Comparison of ENCODE assay signal across 18 cellular contexts in genomic region chr17:83018658-83019193, GRCh38.
DNase-seq lines count a peak whose midpoint lies in the region; ATAC-seq and TF ChIP-seq lines count a peak whose summit lies in the region.
"Had no signal": no experiment of that assay in that cellular context is flagged by ENCODE, and none has a peak within 500 bp of the region (broad histone marks: within the 10 kb centered on the region; RNA-seq: fewer than 3 reads in every experiment).

No MANE protein-coding gene starts in this region.

- no peak overlapping the region for H2BK12ac ChIP-seq in neuronal stem cell (ENCODE audit: low read length)

- DNase-seq in H7 (peak; percentile 37), iPS-NIHi7 (ENCODE audit: extremely low spot score) (peak; percentile 7), neuronal stem cell (ENCODE audit: low spot score) (no peak), breast epithelium (ENCODE audit: low spot score in 2 of 2) (no peak), NCI-H2196 (lab: John Stamatoyannopoulos, UW; ENCODE audit: unreplicated experiment) (no peak), globus pallidus (ENCODE audit: low spot score) (no peak)
- DNase-seq: C1 segment of cervical spinal cord; Calu3; CD4-positive, alpha-beta memory T cell; COR-L47; DMS153; DND-41; HFFc6 had no signal

- H2AK5ac ChIP-seq in neuronal stem cell (ENCODE audit: low read depth, low read length): peak overlapping the region; percentile 75

- H3K4ac ChIP-seq in neuronal stem cell (ENCODE audit: low read length): peak overlapping the region; percentile 66

- peak overlapping the region; percentile 87 for H2BK120ac ChIP-seq in neuronal stem cell (ENCODE audit: low read depth, low read length)

- no peaks in the 10 kb centered on the region for H4K20me1 ChIP-seq in BLaER1

- H3K79me1 ChIP-seq in neuronal stem cell (ENCODE audit: low read depth, low read length): peaks cover 4% of the 10 kb centered on the region

- no peak overlapping the region for H4K91ac ChIP-seq in neuronal stem cell (ENCODE audit: low read depth, low read length, poor library complexity)

- no peak for ATAC-seq in HG03442 (IDR thresholded peaks at IDR 0.05; ENCODE audit: unreplicated experiment)
- ATAC-seq: GM23338 had no signal

- H3K23ac ChIP-seq in neuronal stem cell (ENCODE audit: low read depth, low read length, poor library complexity): no peak overlapping the region

- H3K27me3 ChIP-seq in BLaER1 (no peaks in the 10 kb centered on the region), H7 (ENCODE audit: control insufficient read depth, insufficient read depth, low read length) (no peaks in the 10 kb centered on the region), neuronal stem cell (ENCODE audit: control insufficient read depth in 3 of 3, insufficient read depth in 3 of 3, low read depth in 1 of 3, low read length in 3 of 3) (no peaks in the 10 kb centered on the region), breast epithelium (no peaks in the 10 kb centered on the region)

- H2BK5ac ChIP-seq in neuronal stem cell (ENCODE audit: low read length): no peak overlapping the region

- H3K4me2 ChIP-seq in BLaER1: peak overlapping the region; percentile 46
- no peak overlapping the region for H3K4me2 ChIP-seq in neuronal stem cell (ENCODE audit: insufficient read depth, low read length, poor library complexity, severe bottlenecking)
- H3K4me2 ChIP-seq: GM23338 had no signal

- peak overlapping the region; percentile 43 for H4K8ac ChIP-seq in neuronal stem cell (ENCODE audit: low read depth, low read length)

- peaks cover 23% of the 10 kb centered on the region for H3K4me1 ChIP-seq in BLaER1
- H3K4me1 ChIP-seq in neuronal stem cell (ENCODE audit: control insufficient read depth in 2 of 2, insufficient read depth in 1 of 2, low read depth in 1 of 2, low read length in 2 of 2): no peaks in the 10 kb centered on the region
- no peaks in the 10 kb centered on the region for H3K4me1 ChIP-seq in breast epithelium
- H3K4me1 ChIP-seq: HAP-1 had no signal

- H2BK15ac ChIP-seq in neuronal stem cell (ENCODE audit: low read length): no peak overlapping the region

- H3K4me3 ChIP-seq in BLaER1: no peak overlapping the region
- no peak overlapping the region for H3K4me3 ChIP-seq in H7 (ENCODE audit: insufficient read depth, low read depth, low read length)
- H3K4me3 ChIP-seq in neuronal stem cell (ENCODE audit: low read length in 2 of 2): peak overlapping the region in 1 of 2 donors; percentile 9
- no peak overlapping the region for H3K4me3 ChIP-seq in breast epithelium
- H3K4me3 ChIP-seq: GM23338, HAP-1 had no signal

- no peak overlapping the region for H3K14ac ChIP-seq in neuronal stem cell (ENCODE audit: low read length)

- H3K18ac ChIP-seq in neuronal stem cell (ENCODE audit: low read length): peak overlapping the region; percentile 57

- H3K36me3 ChIP-seq in BLaER1 (peaks cover 19% of the 10 kb centered on the region), H7 (replicated peaks; ENCODE audit: control insufficient read depth, insufficient read depth, low read length) (no peaks in the 10 kb centered on the region), neuronal stem cell (replicated peaks in 1 of 2; ENCODE audit: control insufficient read depth in 2 of 2, insufficient read depth in 2 of 2, low read length in 2 of 2) (peaks cover 2 to 11% of the 10 kb centered on the region in 2 donors), breast epithelium (no peaks in the 10 kb centered on the region)
- H3K36me3 ChIP-seq: HAP-1 had no signal

- H3K27ac ChIP-seq in BLaER1 (no peak overlapping the region), neuronal stem cell (replicated peaks; ENCODE audit: low read length) (no peak overlapping the region), breast epithelium (no peak overlapping the region)
- H3K27ac ChIP-seq: 22Rv1 had no signal

- no CpG with 5 or more reads among the region's 23 CpGs for WGBS in neuronal stem cell (ENCODE audit: extremely low coverage in 2 of 2, insufficient read length in 2 of 2, insufficient replicate concordance in 1 of 2), 2 donors

- no peak overlapping the region for H2AFZ ChIP-seq in neuronal stem cell (ENCODE audit: low read length)
- H2AFZ ChIP-seq: GM23338 had no signal

- H3K9me3 ChIP-seq in BLaER1: peaks cover 19% of the 10 kb centered on the region
- peaks cover 8 to 17% of the 10 kb centered on the region in 2 donors for H3K9me3 ChIP-seq in neuronal stem cell (replicated peaks in 1 of 2; ENCODE audit: control insufficient read depth in 2 of 2, insufficient read depth in 1 of 2, low read depth in 1 of 2, low read length in 2 of 2)
- no peaks in the 10 kb centered on the region for H3K9me3 ChIP-seq in breast epithelium
- H3K9me3 ChIP-seq: HAP-1 had no signal

- H3K9ac ChIP-seq in BLaER1 (no peak overlapping the region), neuronal stem cell (ENCODE audit: low read depth, low read length, poor library complexity) (no peak overlapping the region)

- TF ChIP-seq POLR2A in breast epithelium (IDR thresholded peaks at IDR 0.05): no peak

- TF ChIP-seq CTCF in breast epithelium (IDR thresholded peaks at IDR 0.05): no peak

- intact Hi-C loops in breast epithelium (cut with DNase I; ENCODE audit: low total_unique reads): no loop called here

Comparison
In these comparisons a context has a peak if more than half of its experiments do, and no peak if none do; other contexts are left out.
1. DNase-seq: peak in H7 (single experiment) and iPS-NIHi7 (single experiment); none in neuronal stem cell (single experiment), breast epithelium (0 of 2), NCI-H2196 (single experiment) and globus pallidus (single experiment).